In the genomic region with DNA sequence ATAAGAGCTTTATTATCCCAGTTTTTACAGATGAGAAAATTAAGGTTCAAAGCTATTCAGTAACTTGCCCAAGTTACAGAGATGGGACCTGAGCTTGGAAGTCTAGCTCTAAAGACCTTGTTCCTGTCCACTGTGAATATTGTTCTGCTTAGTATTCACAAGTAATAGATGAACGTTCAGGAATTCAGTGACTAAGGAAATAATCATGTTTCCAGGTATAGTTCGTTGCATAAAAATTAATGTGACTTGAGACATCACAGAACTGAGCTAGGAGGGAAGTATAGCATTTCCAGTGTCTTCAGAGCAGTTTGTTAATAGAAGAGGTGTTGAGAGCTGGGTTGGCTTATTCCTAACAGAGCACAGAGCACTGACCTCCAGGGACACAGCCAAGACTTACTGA, we compare ENCODE assay signal across 24 cellular contexts.
"Had no signal": no experiment of that assay in that cellular context is flagged by ENCODE, and none has a peak within 500 bp of the region (broad histone marks: within the 10 kb centered on the region; RNA-seq: fewer than 3 reads in every experiment).

No MANE protein-coding gene starts in this region.

- H3K9me3 ChIP-seq: heart left ventricle, left lung, lower lobe of right lung, prostate gland, right lobe of liver, spleen, thoracic aorta had no signal

- H3K4me1 ChIP-seq: prostate gland, right lobe of liver had no signal

- DNase-seq: cortex of kidney; dorsolateral prefrontal cortex; effector CD8-positive, alpha-beta T cell; heart left ventricle; hippocampal formation; kidney glomerular epithelial cell; left lung; lower lobe of right lung; naive thymus-derived CD4-positive, alpha-beta T cell; nephron progenitor cell; right lobe of liver; spleen; stimulated activated CD4-positive, alpha-beta T cell treated with anti-CD3 and anti-CD28 coated beads, Interleukin-15, amount 100 ng/mL, for 24 hours; stimulated activated CD4-positive, alpha-beta T cell treated with anti-CD3 and anti-CD28 coated beads, Interleukin-1b, Interleukin-23, amount 100 ng/mL, for 48 hours; stimulated activated CD4-positive, alpha-beta T cell treated with anti-CD3 and anti-CD28 coated beads, Interleukin-4, amount 100 ng/mL, for 4 hours; stimulated activated naive B cell treated with anti-CD40 and anti-IgM and Interleukin-4, amounts not matched to agents 10 μg/mL and 1 μg/mL and 100 μg/mL, for 72 hours; stimulated activated naive CD8-positive, alpha-beta T cell treated with anti-CD3 and anti-CD28 coated beads, Interleukin-15, amount 100 ng/mL, for 72 hours; substantia nigra had no signal

- FAIRE-seq: frontal cortex, urothelium cell line had no signal

- H3K27ac ChIP-seq: dorsolateral prefrontal cortex, left lung, lower lobe of right lung, parathyroid adenoma, prostate gland, right lobe of liver, spleen, thoracic aorta had no signal

- H3K9ac ChIP-seq: parathyroid adenoma had no signal

- ATAC-seq: esophagus mucosa; heart left ventricle; left lung; naive thymus-derived CD4-positive, alpha-beta T cell; right lobe of liver; stimulated activated naive B cell treated with anti-CD40 and anti-IgM and Interleukin-4, amounts not matched to agents 10 μg/mL and 1 μg/mL and 100 μg/mL, for 72 hours; stimulated activated naive CD8-positive, alpha-beta T cell treated with anti-CD3 and anti-CD28 coated beads, Interleukin-15, amount 100 ng/mL, for 72 hours had no signal

- H3K79me2 ChIP-seq: parathyroid adenoma had no signal

- H3K27me3 ChIP-seq: right lobe of liver had no signal

- H3K36me3 ChIP-seq: heart left ventricle, left lung, lower lobe of right lung, prostate gland, right lobe of liver, spleen, thoracic aorta had no signal

- H3K4me3 ChIP-seq: dorsolateral prefrontal cortex, heart left ventricle, left lung, lower lobe of right lung, prostate gland, right lobe of liver, spleen, thoracic aorta had no signal

- H2AFZ ChIP-seq: parathyroid adenoma had no signal
